Comparison of ENCODE assay signal across 19 cellular contexts in the genomic region with DNA sequence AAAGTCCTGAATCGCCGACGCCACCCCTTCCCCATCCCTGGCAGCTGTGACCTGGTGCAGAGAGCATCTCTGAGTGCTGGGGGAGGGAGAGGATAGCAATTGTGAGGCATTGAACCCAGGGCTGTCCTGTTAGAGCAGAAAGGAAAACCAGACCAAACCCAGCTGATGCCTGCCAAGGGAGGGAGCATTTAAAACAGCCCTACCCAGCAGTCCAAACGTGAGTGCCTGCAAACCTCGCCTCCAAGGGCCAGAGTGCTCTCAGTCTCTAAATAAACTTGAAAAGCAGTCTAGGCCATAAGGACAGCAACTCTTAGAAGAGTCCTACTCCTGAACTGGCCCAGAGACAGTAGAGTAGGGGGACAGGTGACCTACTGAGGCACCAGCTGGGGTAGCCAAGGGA. TPM values are rescaled to one million over a fixed set of nuclear protein-coding genes. Genes with fewer than 3 reads are reported as not detected.
A peak's percentile ranks its signal among the peaks of the same experiment; 100 is the strongest.
DNase-seq lines count a peak whose midpoint lies in the region; ATAC-seq and TF ChIP-seq lines count a peak whose summit lies in the region.
"Had no signal": no experiment of that assay in that cellular context is flagged by ENCODE, and none has a peak within 500 bp of the region (broad histone marks: within the 10 kb centered on the region; RNA-seq: fewer than 3 reads in every experiment).

No MANE protein-coding gene starts in this region.

- H2AK5ac ChIP-seq in neuronal stem cell (ENCODE audit: low read depth, low read length), result no peak overlapping the region

- H3K4me1 ChIP-seq in SJSA1 (replicated peaks) (peaks cover 32% of the 10 kb centered on the region), osteoblast (ENCODE audit: insufficient read depth, low read length) (peaks cover 11% of the 10 kb centered on the region), uterus (no peaks in the 10 kb centered on the region), SJCRH30 (peaks cover 3% of the 10 kb centered on the region; the same call in 1 of the 2 replicates), neuronal stem cell (ENCODE audit: control insufficient read depth in 2 of 2, insufficient read depth in 1 of 2, low read depth in 1 of 2, low read length in 2 of 2) (no peaks in the 10 kb centered on the region), upper lobe of right lung (no peaks in the 10 kb centered on the region)
- H3K4me1 ChIP-seq: BE2C had no signal

- H3K4me2 ChIP-seq in osteoblast (ENCODE audit: insufficient read depth, low read length), result no peak overlapping the region
- H3K4me2 ChIP-seq in neuronal stem cell (ENCODE audit: insufficient read depth, low read length, poor library complexity, severe bottlenecking), result no peak overlapping the region

- H3K79me2 ChIP-seq in osteoblast (ENCODE audit: insufficient read depth, low read length), result no peaks in the 10 kb centered on the region

- H4K8ac ChIP-seq in neuronal stem cell (ENCODE audit: low read depth, low read length), result no peak overlapping the region

- no peak overlapping the region for H3K14ac ChIP-seq in neuronal stem cell (ENCODE audit: low read length)

- H3K36me3 ChIP-seq in SJSA1 (no peaks in the 10 kb centered on the region), osteoblast (ENCODE audit: insufficient read depth, low read length) (no peaks in the 10 kb centered on the region), uterus (no peaks in the 10 kb centered on the region), SJCRH30 (no peaks in the 10 kb centered on the region), neuronal stem cell (replicated peaks in 1 of 2; ENCODE audit: control insufficient read depth in 2 of 2, insufficient read depth in 2 of 2, low read length in 2 of 2) (no peaks in the 10 kb centered on the region), upper lobe of right lung (no peaks in the 10 kb centered on the region)
- H3K36me3 ChIP-seq: BE2C, HAP-1 had no signal

- DNase-seq in SJSA1 (ENCODE audit: low read depth in 1 of 2, low spot score in 2 of 2) (no peak), left colon (no peak), osteoblast (ENCODE audit: insufficient read length, low spot score, missing footprints) (no peak), uterus (no peak), SJCRH30 (no peak), neuronal stem cell (ENCODE audit: low spot score) (no peak), upper lobe of right lung (no peak)
- DNase-seq: ACHN; BE2C; C1 segment of cervical spinal cord; CD4-positive, CD25-positive, alpha-beta regulatory T cell; CD8-positive, alpha-beta memory T cell; COR-L47; DMS 273 treated with DMSO at 0.1 percent for 48 hours; DMS53; DND-41; EL had no signal

- no peak overlapping the region for H4K91ac ChIP-seq in neuronal stem cell (ENCODE audit: low read depth, low read length, poor library complexity)

- no peak overlapping the region for H3K23ac ChIP-seq in neuronal stem cell (ENCODE audit: low read depth, low read length, poor library complexity)

- no peaks in the 10 kb centered on the region for H3K79me1 ChIP-seq in neuronal stem cell (ENCODE audit: low read depth, low read length)

- H2BK120ac ChIP-seq in neuronal stem cell (ENCODE audit: low read depth, low read length), result no peak overlapping the region

- no peak overlapping the region for H2BK12ac ChIP-seq in neuronal stem cell (ENCODE audit: low read length)

- no peak overlapping the region for H3K18ac ChIP-seq in neuronal stem cell (ENCODE audit: low read length)

- H3K4me3 ChIP-seq in SJSA1, result no peak overlapping the region
- no peak overlapping the region for H3K4me3 ChIP-seq in osteoblast (ENCODE audit: insufficient read depth, low read length)
- H3K4me3 ChIP-seq in uterus, result no peak overlapping the region
- H3K4me3 ChIP-seq in SJCRH30, result no peak overlapping the region
- H3K4me3 ChIP-seq in neuronal stem cell (ENCODE audit: low read length in 2 of 2), result no peak overlapping the region
- no peak overlapping the region for H3K4me3 ChIP-seq in upper lobe of right lung
- H3K4me3 ChIP-seq: HAP-1 had no signal

- WGBS in neuronal stem cell (ENCODE audit: extremely low coverage in 2 of 2, insufficient read length in 2 of 2, insufficient replicate concordance in 1 of 2), 2 donors, result no CpG with 5 or more reads among the region's 5 CpGs

- intact Hi-C loops in left colon (cut with DNase I, micrococcal nuclease), result no loop called here
- intact Hi-C loops in uterus (cut with DNase I; ENCODE audit: low total_unique reads), result no loop called here
- intact Hi-C loops in upper lobe of right lung (cut with DNase I), result no loop called here

- TF ChIP-seq CTCF in osteoblast (IDR thresholded peaks at IDR 0.05; ENCODE audit: extremely low read depth, low read depth, low read length), result no peak
- TF ChIP-seq CTCF in uterus (IDR thresholded peaks at IDR 0.05), result no peak
- TF ChIP-seq CTCF in upper lobe of right lung (IDR thresholded peaks at IDR 0.05), result no peak

- TF ChIP-seq POLR2A in uterus (IDR thresholded peaks at IDR 0.05), result no peak

- H3K4ac ChIP-seq in neuronal stem cell (ENCODE audit: low read length), result no peak overlapping the region

- H3K9me3 ChIP-seq in SJSA1 (replicated peaks) (no peaks in the 10 kb centered on the region), osteoblast (ENCODE audit: low read depth, low read length) (no peaks in the 10 kb centered on the region), uterus (no peaks in the 10 kb centered on the region), SJCRH30 (replicated peaks) (0 out of 2 replicates have a peak, but pooled peaks cover 2% of the 10 kb centered on the region), neuronal stem cell (replicated peaks in 1 of 2; ENCODE audit: control insufficient read depth in 2 of 2, insufficient read depth in 1 of 2, low read depth in 1 of 2, low read length in 2 of 2) (no peaks in the 10 kb centered on the region), upper lobe of right lung (no peaks in the 10 kb centered on the region)
- H3K9me3 ChIP-seq: BE2C, HAP-1 had no signal

- no peak overlapping the region for H2BK5ac ChIP-seq in neuronal stem cell (ENCODE audit: low read length)

- no peak overlapping the region for H2BK15ac ChIP-seq in neuronal stem cell (ENCODE audit: low read length)

- ATAC-seq in left colon (peak; percentile 53), HG03097 (IDR thresholded peaks at IDR 0.05; ENCODE audit: low FRiP score, unreplicated experiment) (no peak), upper lobe of right lung (no peak)

- no peaks in the 10 kb centered on the region for H3K27me3 ChIP-seq in SJSA1 (replicated peaks)
- no peaks in the 10 kb centered on the region for H3K27me3 ChIP-seq in osteoblast (ENCODE audit: insufficient read depth, low read length)
- H3K27me3 ChIP-seq in uterus, result no peaks in the 10 kb centered on the region
- H3K27me3 ChIP-seq in SJCRH30, result no peaks in the 10 kb centered on the region
- peaks cover 0 to 15% (median 0%) of the 10 kb centered on the region in 3 experiments for H3K27me3 ChIP-seq in neuronal stem cell (ENCODE audit: control insufficient read depth in 3 of 3, insufficient read depth in 3 of 3, low read depth in 1 of 3, low read length in 3 of 3)
- H3K27me3 ChIP-seq in upper lobe of right lung, result no peaks in the 10 kb centered on the region
- H3K27me3 ChIP-seq: BE2C had no signal

- H4K20me1 ChIP-seq in osteoblast (ENCODE audit: insufficient read depth, low read length), result no peaks in the 10 kb centered on the region

- H2AFZ ChIP-seq in osteoblast (ENCODE audit: low read length) (peak overlapping the region; percentile 42), neuronal stem cell (ENCODE audit: low read length) (no peak overlapping the region)

- peak overlapping the region; percentile 72; the same call in 1 of the 2 replicates for H3K27ac ChIP-seq in SJSA1
- no peak overlapping the region for H3K27ac ChIP-seq in osteoblast (ENCODE audit: low read depth, low read length)
- peak overlapping the region; percentile 20 to 33 for H3K27ac ChIP-seq in uterus
- H3K27ac ChIP-seq in SJCRH30, result no peak overlapping the region
- H3K27ac ChIP-seq in neuronal stem cell (replicated peaks; ENCODE audit: low read length), result no peak overlapping the region
- H3K27ac ChIP-seq in upper lobe of right lung, result no peak overlapping the region

- H3K9ac ChIP-seq in neuronal stem cell (ENCODE audit: low read depth, low read length, poor library complexity), result no peak overlapping the region

RNA-seq across cellular contexts. Expression of gene LARS2, which starts 20.0 kb away (rescaled TPM):
- 7.6 and 15.0 TPM in 2 replicates for total RNA-seq in SJSA1 (2014; rRNA removed; shearing (Covaris generic))
- 10 to 100 TPM; 23.2 to 27.8 TPM for total RNA-seq in left colon
- total RNA-seq in osteoblast, result 10.1 and 11.5 TPM in 2 replicates
- 10 to 100 TPM in 2 of 4 donors, 1 to 10 TPM in 2; 4.1 to 27.8 (median 13.6) TPM for total RNA-seq in uterus
- total RNA-seq in SJCRH30 (2014; rRNA removed; shearing (Covaris generic)), result 20.0 and 21.6 TPM in 2 replicates
- 10.9 TPM for polyA plus RNA-seq in neuronal stem cell (2013, experiment 1 of 2)
- polyA plus RNA-seq in neuronal stem cell (2013, experiment 2 of 2), result 10.7 TPM
- 15.5 TPM for total RNA-seq in upper lobe of right lung

Comparison
In these comparisons a context has a peak if more than half of its experiments do, and no peak if none do; other contexts are left out.
1. H3K27ac ChIP-seq: peak in SJSA1 (single experiment) and uterus (2 of 2); none in osteoblast (single experiment), SJCRH30 (single experiment), neuronal stem cell (single experiment) and upper lobe of right lung (single experiment).